ENCODE assay signal across 11 cellular contexts in the genomic region with DNA sequence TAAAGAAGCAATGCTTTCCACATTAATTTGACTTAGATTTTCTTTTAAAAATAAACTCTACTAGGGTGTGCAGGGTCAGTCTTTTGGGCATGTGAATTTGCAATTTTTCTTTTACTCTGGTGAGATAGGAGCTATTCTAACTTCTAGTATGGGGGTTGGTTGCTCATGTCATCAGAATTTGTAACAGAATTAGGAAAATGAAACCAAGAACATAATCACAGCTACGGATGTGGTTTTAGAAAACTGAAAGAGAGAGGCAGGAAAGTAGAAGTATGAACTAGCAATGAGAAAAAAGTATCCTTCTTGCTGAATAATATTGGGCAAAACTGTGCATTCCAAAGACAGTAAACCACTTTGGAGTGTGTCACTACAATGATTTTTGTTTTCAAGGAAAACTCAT. TPM values are rescaled to one million over a fixed set of nuclear protein-coding genes. Genes with fewer than 3 reads are reported as not detected.
A peak's percentile ranks its signal among the peaks of the same experiment; 100 is the strongest.
DNase-seq lines count a peak whose midpoint lies in the region; ATAC-seq, FAIRE-seq and TF ChIP-seq lines count a peak whose summit lies in the region.
"Had no signal": no experiment of that assay in that cellular context is flagged by ENCODE, and none has a peak within 500 bp of the region (broad histone marks: within the 10 kb centered on the region; RNA-seq: fewer than 3 reads in every experiment).

No MANE protein-coding gene starts in this region.

- H3K4me3 Mint-ChIP-seq in CD8-positive, alpha-beta memory T cell: peak overlapping the region; percentile 24 to 81 (median 63)
- H3K4me3 Mint-ChIP-seq in activated CD8-positive, alpha-beta T cell treated with anti-CD3 and anti-CD28 coated beads, Interleukin-2, amount 10 ng/mL, durations not matched to agents 7 days and 5 days: peak overlapping the region; percentile 56

- peak; percentile 66 for FAIRE-seq in GM19239 (lab: Jason Lieb, UNC)
- FAIRE-seq: H1, islet of Langerhans had no signal

- CTCF ChIA-PET in CD8-positive, alpha-beta memory T cell (lab: Charles Lee): interaction anchor here (1.5 kb wide), 1 partner anchor 39 kb away, joined by 4 read pairs; no protein-coding TSS in a partner anchor
- CTCF ChIA-PET in activated CD8-positive, alpha-beta T cell treated with anti-CD3 and anti-CD28 coated beads, Interleukin-2, amount 10 ng/mL, durations not matched to agents 7 days and 5 days (lab: Charles Lee): interaction anchor here (0.9 to 2.8 kb wide), 7 partner anchors 8 to 44 kb away, joined by 3 to 25 read pairs (median 3); no protein-coding TSS in a partner anchor

- H3K9me3 ChIP-seq in CD8-positive, alpha-beta memory T cell (ENCODE audit: low read length): no peaks in the 10 kb centered on the region
- no peaks in the 10 kb centered on the region for H3K9me3 ChIP-seq in right atrium auricular region
- H3K9me3 ChIP-seq: sigmoid colon had no signal

- DNase-seq in CD8-positive, alpha-beta memory T cell: peak in 2 of 5 donors; percentile 16 to 31
- DNase-seq in GM19239 (ENCODE audit: insufficient read length, low spot score) (peak; percentile 29), right atrium auricular region (ENCODE audit: low spot score) (no peak), LoVo (ENCODE audit: low spot score) (no peak)
- DNase-seq in activated CD8-positive, alpha-beta T cell treated with anti-CD3 and anti-CD28 coated beads, Interleukin-2, amount 10 ng/mL, durations not matched to agents 7 days and 5 days: no peak
- no peak for DNase-seq in stimulated activated CD4-positive, alpha-beta T cell treated with anti-CD3 and anti-CD28 coated beads, Interleukin-4, amount 100 ng/mL, for 24 hours
- DNase-seq: sigmoid colon had no signal

- peaks cover 0 to 1% (median 0%) of the 10 kb centered on the region in 5 donors for H3K9me3 Mint-ChIP-seq in CD8-positive, alpha-beta memory T cell
- no peaks in the 10 kb centered on the region for H3K9me3 Mint-ChIP-seq in activated CD8-positive, alpha-beta T cell treated with anti-CD3 and anti-CD28 coated beads, Interleukin-2, amount 10 ng/mL, durations not matched to agents 7 days and 5 days (ENCODE audit: insufficient read depth)

- peaks cover 14 to 51% (median 16%) of the 10 kb centered on the region in 3 donors for H3K36me3 Mint-ChIP-seq in CD8-positive, alpha-beta memory T cell
- peaks cover 61% of the 10 kb centered on the region for H3K36me3 Mint-ChIP-seq in activated CD8-positive, alpha-beta T cell treated with anti-CD3 and anti-CD28 coated beads, Interleukin-2, amount 10 ng/mL, durations not matched to agents 7 days and 5 days (ENCODE audit: low read depth)

- peak; percentile 73 for ATAC-seq in HG03103 (IDR thresholded peaks at IDR 0.05; ENCODE audit: low read depth, unreplicated experiment)
- peak; percentile 76 for ATAC-seq in activated CD8-positive, alpha-beta T cell treated with anti-CD3 and anti-CD28 coated beads, Interleukin-2, amount 10 ng/mL, durations not matched to agents 7 days and 5 days
- no peak for ATAC-seq in HG02588 (IDR thresholded peaks at IDR 0.05; ENCODE audit: unreplicated experiment)

- H3K4me1 ChIP-seq in CD8-positive, alpha-beta memory T cell (ENCODE audit: insufficient read depth, low read length): peaks cover 18% of the 10 kb centered on the region
- no peaks in the 10 kb centered on the region for H3K4me1 ChIP-seq in right atrium auricular region
- H3K4me1 ChIP-seq: sigmoid colon had no signal

- POLR2A ChIA-PET in CD8-positive, alpha-beta memory T cell (lab: Charles Lee): interaction anchor here (0.5 kb wide), 1 partner anchor 39 kb away, joined by 7 read pairs; no protein-coding TSS in a partner anchor
- POLR2A ChIA-PET in activated CD8-positive, alpha-beta T cell treated with anti-CD3 and anti-CD28 coated beads, Interleukin-2, amount 10 ng/mL, durations not matched to agents 7 days and 5 days (lab: Charles Lee): interaction anchor here (0.8 to 1.9 kb wide), 3 partner anchors 12 to 45 kb away, joined by 3 to 5 read pairs (median 4); no protein-coding TSS in a partner anchor

- peaks cover 29 to 40% (median 36%) of the 10 kb centered on the region in 3 donors for H3K4me1 Mint-ChIP-seq in CD8-positive, alpha-beta memory T cell
- H3K4me1 Mint-ChIP-seq in activated CD8-positive, alpha-beta T cell treated with anti-CD3 and anti-CD28 coated beads, Interleukin-2, amount 10 ng/mL, durations not matched to agents 7 days and 5 days (ENCODE audit: low read depth): peaks cover 35% of the 10 kb centered on the region

- TF ChIP-seq CTCF in right atrium auricular region (IDR thresholded peaks at IDR 0.05): no peak

- H3K27me3 Mint-ChIP-seq in CD8-positive, alpha-beta memory T cell: no peaks in the 10 kb centered on the region
- no peaks in the 10 kb centered on the region for H3K27me3 Mint-ChIP-seq in activated CD8-positive, alpha-beta T cell treated with anti-CD3 and anti-CD28 coated beads, Interleukin-2, amount 10 ng/mL, durations not matched to agents 7 days and 5 days (ENCODE audit: low read depth)

- peak overlapping the region; percentile 1 for H3K4me3 ChIP-seq in CD8-positive, alpha-beta memory T cell (ENCODE audit: low read length)
- H3K4me3 ChIP-seq in right atrium auricular region: no peak overlapping the region
- H3K4me3 ChIP-seq: sigmoid colon had no signal

- peak overlapping the region; percentile 31 to 90 (median 76) for H3K27ac Mint-ChIP-seq in CD8-positive, alpha-beta memory T cell
- H3K27ac Mint-ChIP-seq in activated CD8-positive, alpha-beta T cell treated with anti-CD3 and anti-CD28 coated beads, Interleukin-2, amount 10 ng/mL, durations not matched to agents 7 days and 5 days: peak overlapping the region; percentile 83

- H3K27me3 ChIP-seq in CD8-positive, alpha-beta memory T cell (ENCODE audit: insufficient read depth, low read length, poor library complexity, severe bottlenecking): no peaks in the 10 kb centered on the region
- H3K27me3 ChIP-seq in right atrium auricular region: no peaks in the 10 kb centered on the region
- H3K27me3 ChIP-seq: sigmoid colon had no signal

- H3K36me3 ChIP-seq in CD8-positive, alpha-beta memory T cell (ENCODE audit: insufficient read depth, low read length): peaks cover 6% of the 10 kb centered on the region
- H3K36me3 ChIP-seq in right atrium auricular region: peaks cover 32% of the 10 kb centered on the region

- H3K27ac ChIP-seq in CD8-positive, alpha-beta memory T cell (ENCODE audit: low read depth, low read length): no peak overlapping the region
- no peak overlapping the region for H3K27ac ChIP-seq in right atrium auricular region
- H3K27ac ChIP-seq: sigmoid colon had no signal

RNA-seq across cellular contexts. Expression of gene ADPGK, which starts 43.4 kb away (rescaled TPM):
- total RNA-seq in CD8-positive, alpha-beta memory T cell: 10 to 100 TPM; 57.8 to 76.1 TPM
- 67.5 TPM for polyA plus RNA-seq in CD8-positive, alpha-beta memory T cell
- 10 to 100 TPM; 69.3 to 76.2 TPM for total RNA-seq in activated CD8-positive, alpha-beta T cell treated with anti-CD3 and anti-CD28 coated beads, Interleukin-2, amount 10 ng/mL, durations not matched to agents 7 days and 5 days
- 10 to 100 TPM; 10.4 to 16.3 TPM for total RNA-seq in right atrium auricular region

RNA-seq across cellular contexts. Expression of gene BBS4, which starts 54.2 kb away (rescaled TPM):
- 10 to 100 TPM; 12.4 to 17.3 TPM for total RNA-seq in CD8-positive, alpha-beta memory T cell
- 12.0 TPM for polyA plus RNA-seq in CD8-positive, alpha-beta memory T cell
- total RNA-seq in activated CD8-positive, alpha-beta T cell treated with anti-CD3 and anti-CD28 coated beads, Interleukin-2, amount 10 ng/mL, durations not matched to agents 7 days and 5 days: 10 to 100 TPM in 1 of 2 experiments, 1 to 10 TPM in 1; 9.2 to 11.6 TPM
- 10 to 100 TPM in 1 of 2 donors, 1 to 10 TPM in 1; 8.0 to 12.1 TPM for total RNA-seq in right atrium auricular region

RNA-seq across cellular contexts. Expression of gene HIGD2B, which starts 54.2 kb away (rescaled TPM):
- total RNA-seq in CD8-positive, alpha-beta memory T cell: under 1 TPM; 0.27 to 0.33 TPM
- not detected for polyA plus RNA-seq in CD8-positive, alpha-beta memory T cell
- total RNA-seq in activated CD8-positive, alpha-beta T cell treated with anti-CD3 and anti-CD28 coated beads, Interleukin-2, amount 10 ng/mL, durations not matched to agents 7 days and 5 days: under 1 TPM in 1 of 2 experiments, not detected in 1; 0.24 TPM
- total RNA-seq in right atrium auricular region: not detected
- total RNA-seq: H1, sigmoid colon had no signal
- polyA plus RNA-seq: H1, sigmoid colon had no signal
